In genomic region chr1:227999056-227999930, GRCh38 we compare ENCODE assay signal across 8 cellular contexts.
DNase-seq lines count a peak whose midpoint lies in the region; ATAC-seq and TF ChIP-seq lines count a peak whose summit lies in the region.

No MANE protein-coding gene starts in this region.

- peak; percentile 90 for TF ChIP-seq CTCF in GM12874 (IDR thresholded peaks at IDR 0.05; ENCODE audit: insufficient read depth, low read depth, low read length)

- DNase-seq in NCI-H1105 (lab: John Stamatoyannopoulos, UW) (peak; percentile 41), T-helper 22 cell (ENCODE audit: low read depth) (peak; percentile 21), astrocyte of the hippocampus (ENCODE audit: low read depth, low spot score) (peak; percentile 85), iPS DF 19.7 (ENCODE audit: low read depth, low spot score) (peak; percentile 48), NCI-H187 (lab: John Stamatoyannopoulos, UW) (no peak)
- peak; percentile 62 for DNase-seq in stimulated activated CD4-positive, alpha-beta T cell treated with anti-CD3 and anti-CD28 coated beads, Interleukin-15, amount 100 ng/mL, for 48 hours (ENCODE audit: low read depth in 2 of 2)

- peak; percentile 80 for ATAC-seq in HG02623 (IDR thresholded peaks at IDR 0.05; ENCODE audit: unreplicated experiment)

Comparison
In these comparisons a context has a peak if more than half of its experiments do, and no peak if none do; other contexts are left out.
1. DNase-seq: peak in NCI-H1105 (single experiment), T-helper 22 cell (single experiment), astrocyte of the hippocampus (single experiment), iPS DF 19.7 (single experiment) and stimulated activated CD4-positive, alpha-beta T cell treated with anti-CD3 and anti-CD28 coated beads, Interleukin-15, amount 100 ng/mL, for 48 hours (2 of 2); none in NCI-H187 (0 of 2).